1 cellular context compared by ENCODE assay signal in genomic region chr1:221664253-221664652, GRCh38.
TF ChIP-seq lines count a peak whose summit lies in the region.

No MANE protein-coding gene starts in this region.

TF ChIP-seq in H1, 55 proteins besides CTCF, POLR2A, EP300 and RAD21 (continued from another document):
- TF ChIP-seq, protein P1, sequence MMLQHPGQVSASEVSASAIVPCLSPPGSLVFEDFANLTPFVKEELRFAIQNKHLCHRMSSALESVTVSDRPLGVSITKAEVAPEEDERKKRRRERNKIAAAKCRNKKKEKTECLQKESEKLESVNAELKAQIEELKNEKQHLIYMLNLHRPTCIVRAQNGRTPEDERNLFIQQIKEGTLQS (IDR thresholded peaks at IDR 0.05; ENCODE audit: insufficient read depth, low read depth, low read length), result no peak
- TF ChIP-seq JUND (IDR thresholded peaks at IDR 0.05; ENCODE audit: low read length) (no peak), SP1 (IDR thresholded peaks at IDR 0.05; ENCODE audit: low read depth, low read length) (no peak), EZH2 (IDR thresholded peaks at IDR 0.05; ENCODE audit: low read depth, low read length, severe bottlenecking) (no peak), RBBP5 (IDR thresholded peaks at IDR 0.05; ENCODE audit: borderline replicate concordance, low read depth, low read length) (no peak), USF2 (IDR thresholded peaks at IDR 0.05; ENCODE audit: low read length) (no peak), SP4 (IDR thresholded peaks at IDR 0.05; ENCODE audit: low read length) (no peak)
